In genomic region chr7:32501522-32501921, GRCh38 we compare ENCODE assay signal across 9 cellular contexts. TPM values are rescaled to one million over a fixed set of nuclear protein-coding genes. Genes with fewer than 3 reads are reported as not detected.
DNase-seq lines count a peak whose midpoint lies in the region; ATAC-seq and TF ChIP-seq lines count a peak whose summit lies in the region.
"Had no signal": no experiment of that assay in that cellular context is flagged by ENCODE, and none has a peak within 500 bp of the region (broad histone marks: within the 10 kb centered on the region; RNA-seq: fewer than 3 reads in every experiment).

No MANE protein-coding gene starts in this region.

- no peak overlapping the region for H3K4me3 Mint-ChIP-seq in T-helper 2 cell treated with Interferon-gamma antibody and Interleukin-4, amounts not matched to agents 5 μg/mL and 100 μg/mL, for 36 hours
- peak overlapping the region; percentile 13 for H3K4me3 Mint-ChIP-seq in stimulated activated effector memory CD8-positive, alpha-beta T cell treated with anti-CD3 and anti-CD28 coated beads, Interleukin-12 subunit alpha, Interleukin-12 subunit beta, amount 100 ng/mL, for 72 hours

- peak overlapping the region; percentile 31 for H3K27ac Mint-ChIP-seq in T-helper 2 cell treated with Interferon-gamma antibody and Interleukin-4, amounts not matched to agents 5 μg/mL and 100 μg/mL, for 36 hours
- peak overlapping the region; percentile 42 for H3K27ac Mint-ChIP-seq in stimulated activated effector memory CD8-positive, alpha-beta T cell treated with anti-CD3 and anti-CD28 coated beads, Interleukin-12 subunit alpha, Interleukin-12 subunit beta, amount 100 ng/mL, for 72 hours

- no peak overlapping the region for H2AFZ ChIP-seq in SU-DHL-6 (ENCODE audit: low read depth, low read length, severe bottlenecking)

- no peak overlapping the region for H3K4me3 ChIP-seq in SU-DHL-6 (ENCODE audit: insufficient read depth, low read length, poor library complexity, severe bottlenecking)
- H3K4me3 ChIP-seq in fibroblast of the aortic adventitia (ENCODE audit: low read depth, low read length): no peak overlapping the region

- peaks cover 25% of the 10 kb centered on the region for H3K36me3 ChIP-seq in SU-DHL-6 (ENCODE audit: low read length)

- no peaks in the 10 kb centered on the region for H3K27me3 ChIP-seq in SU-DHL-6 (ENCODE audit: low read length)

- peaks cover 16% of the 10 kb centered on the region for H4K20me1 ChIP-seq in SU-DHL-6 (ENCODE audit: low read depth, low read length)

- no peaks in the 10 kb centered on the region for H3K9me3 ChIP-seq in SU-DHL-6 (ENCODE audit: insufficient read depth, low read length)

- no peaks in the 10 kb centered on the region for H3K27me3 Mint-ChIP-seq in T-helper 2 cell treated with Interferon-gamma antibody and Interleukin-4, amounts not matched to agents 5 μg/mL and 100 μg/mL, for 36 hours (ENCODE audit: low read depth)

- H3K9me2 ChIP-seq in SU-DHL-6 (replicated peaks; ENCODE audit: insufficient read depth, low read length): no peaks in the 10 kb centered on the region

- no peak for ATAC-seq in stimulated activated effector memory CD8-positive, alpha-beta T cell treated with anti-CD3 and anti-CD28 coated beads, Interleukin-12 subunit alpha, Interleukin-12 subunit beta, amount 100 ng/mL, for 72 hours

- H3K4me1 Mint-ChIP-seq in T-helper 2 cell treated with Interferon-gamma antibody and Interleukin-4, amounts not matched to agents 5 μg/mL and 100 μg/mL, for 36 hours (ENCODE audit: low read depth): peaks cover 39% of the 10 kb centered on the region
- H3K4me1 Mint-ChIP-seq in stimulated activated effector memory CD8-positive, alpha-beta T cell treated with anti-CD3 and anti-CD28 coated beads, Interleukin-12 subunit alpha, Interleukin-12 subunit beta, amount 100 ng/mL, for 72 hours: peaks cover 37% of the 10 kb centered on the region

- DNase-seq in T-helper 2 cell treated with Interferon-gamma antibody and Interleukin-4, amounts not matched to agents 5 μg/mL and 100 μg/mL, for 36 hours (ENCODE audit: low spot score): no peak
- DNase-seq in T-helper 2 cell: no peak
- DNase-seq in fibroblast of the aortic adventitia (ENCODE audit: low read depth): peak; percentile 80
- no peak for DNase-seq in stimulated activated effector memory CD8-positive, alpha-beta T cell treated with anti-CD3 and anti-CD28 coated beads, Interleukin-12 subunit alpha, Interleukin-12 subunit beta, amount 100 ng/mL, for 72 hours (ENCODE audit: low spot score in 2 of 2)
- no peak for DNase-seq in ureter (ENCODE audit: low spot score)
- no peak for DNase-seq in DMS114 treated with DMSO at 0.1 percent for 48 hours (lab: John Stamatoyannopoulos, UW; ENCODE audit: unreplicated experiment)
- DNase-seq in DMS 273 treated with DMSO at 0.1 percent for 48 hours (lab: John Stamatoyannopoulos, UW): no peak
- DNase-seq: retina had no signal

- peaks cover 97% of the 10 kb centered on the region for H3K79me2 ChIP-seq in SU-DHL-6 (ENCODE audit: insufficient read depth, low read length)

- peaks cover 29% of the 10 kb centered on the region for H3K36me3 Mint-ChIP-seq in T-helper 2 cell treated with Interferon-gamma antibody and Interleukin-4, amounts not matched to agents 5 μg/mL and 100 μg/mL, for 36 hours (ENCODE audit: low read depth)
- peaks cover 38% of the 10 kb centered on the region for H3K36me3 Mint-ChIP-seq in stimulated activated effector memory CD8-positive, alpha-beta T cell treated with anti-CD3 and anti-CD28 coated beads, Interleukin-12 subunit alpha, Interleukin-12 subunit beta, amount 100 ng/mL, for 72 hours

- H3K27ac ChIP-seq in SU-DHL-6 (ENCODE audit: low read depth, low read length): peak overlapping the region; percentile 58

- H3K9me3 Mint-ChIP-seq in T-helper 2 cell treated with Interferon-gamma antibody and Interleukin-4, amounts not matched to agents 5 μg/mL and 100 μg/mL, for 36 hours: peaks cover 4% of the 10 kb centered on the region
- no peaks in the 10 kb centered on the region for H3K9me3 Mint-ChIP-seq in stimulated activated effector memory CD8-positive, alpha-beta T cell treated with anti-CD3 and anti-CD28 coated beads, Interleukin-12 subunit alpha, Interleukin-12 subunit beta, amount 100 ng/mL, for 72 hours

- no peak overlapping the region for H3K9ac ChIP-seq in SU-DHL-6 (ENCODE audit: low read length)

- H3F3A ChIP-seq in SU-DHL-6 (ENCODE audit: insufficient read depth): peaks cover 16% of the 10 kb centered on the region; the same call in 1 of the 2 replicates

- H3K4me2 ChIP-seq in SU-DHL-6 (ENCODE audit: low read depth, low read length, poor library complexity, severe bottlenecking): peak overlapping the region; percentile 45

- TF ChIP-seq CTCF in SU-DHL-6 (IDR thresholded peaks at IDR 0.05; ENCODE audit: insufficient read depth, low read length, poor library complexity, severe bottlenecking): no peak
- no peak for TF ChIP-seq CTCF in fibroblast of the aortic adventitia (IDR thresholded peaks at IDR 0.05; ENCODE audit: insufficient read depth, low read length)

RNA-seq across cellular contexts. Expression of gene AVL9, which starts 6.2 kb away (rescaled TPM):
- total RNA-seq in fibroblast of the aortic adventitia (ENCODE audit: low replicate concordance) (16.2 and 26.9 TPM in 2 replicates), ureter (61.2 TPM)

RNA-seq across cellular contexts. Expression of gene LSM5, which starts 11.3 kb away (rescaled TPM):
- total RNA-seq in fibroblast of the aortic adventitia (ENCODE audit: low replicate concordance): 50.8 and 64.9 TPM in 2 replicates
- total RNA-seq in ureter: 48.4 TPM
